In genomic region chr3:164208846-164209245, GRCh38 we compare ENCODE assay signal across 18 cellular contexts.
DNase-seq lines count a peak whose midpoint lies in the region; ATAC-seq, FAIRE-seq and TF ChIP-seq lines count a peak whose summit lies in the region.
"Had no signal": no experiment of that assay in that cellular context is flagged by ENCODE, and none has a peak within 500 bp of the region (broad histone marks: within the 10 kb centered on the region; RNA-seq: fewer than 3 reads in every experiment).

No MANE protein-coding gene starts in this region.

- FAIRE-seq in endothelial cell of umbilical vein (lab: Jason Lieb, UNC), result no peak
- FAIRE-seq in HepG2 (lab: Jason Lieb, UNC), result no peak
- FAIRE-seq: GM12878 had no signal

- H3K27me3 ChIP-seq in endothelial cell of umbilical vein (ENCODE audit: control insufficient read depth in 2 of 2, insufficient read depth in 2 of 2, low read length in 2 of 2), result no peaks in the 10 kb centered on the region
- no peaks in the 10 kb centered on the region for H3K27me3 ChIP-seq in neuronal stem cell (ENCODE audit: control insufficient read depth in 3 of 3, insufficient read depth in 3 of 3, low read depth in 1 of 3, low read length in 3 of 3)
- no peaks in the 10 kb centered on the region for H3K27me3 ChIP-seq in HepG2 (ENCODE audit: control insufficient read depth in 1 of 2, insufficient read depth in 2 of 2, low read length in 2 of 2)

- POLR2A ChIA-PET in endothelial cell of umbilical vein (lab: Charles Lee) (no interaction called here), HepG2 (lab: Yijun Ruan, JAX) (no interaction called here)

- no peak overlapping the region for H2BK12ac ChIP-seq in neuronal stem cell (ENCODE audit: low read length)

- no peak overlapping the region for H3K4me2 ChIP-seq in endothelial cell of umbilical vein (ENCODE audit: insufficient read depth, low read length)
- no peak overlapping the region for H3K4me2 ChIP-seq in neuronal stem cell (ENCODE audit: insufficient read depth, low read length, poor library complexity, severe bottlenecking)
- no peak overlapping the region for H3K4me2 ChIP-seq in HepG2 (ENCODE audit: low read depth, low read length)

- H4K8ac ChIP-seq in neuronal stem cell (ENCODE audit: low read depth, low read length), result no peak overlapping the region

- H3K4me3 ChIP-seq in endothelial cell of umbilical vein (replicated peaks in 1 of 3; ENCODE audit: insufficient read depth in 1 of 3, low read depth in 1 of 3, low read length in 3 of 3), result no peak overlapping the region
- no peak overlapping the region for H3K4me3 ChIP-seq in neuronal stem cell (ENCODE audit: low read length in 2 of 2)
- no peak overlapping the region for H3K4me3 ChIP-seq in HepG2 (replicated peaks in 1 of 3; ENCODE audit: insufficient read depth in 1 of 3, low read depth in 2 of 3, low read length in 3 of 3)
- H3K4me3 ChIP-seq: GM12878, GM23248 had no signal

- H3K9ac ChIP-seq in endothelial cell of umbilical vein (replicated peaks; ENCODE audit: extremely low read depth, insufficient read depth, low read length) (no peak overlapping the region), neuronal stem cell (ENCODE audit: low read depth, low read length, poor library complexity) (no peak overlapping the region), HepG2 (ENCODE audit: insufficient read depth, low read depth, low read length) (no peak overlapping the region)
- H3K9ac ChIP-seq: GM23248 had no signal

- H2BK120ac ChIP-seq in neuronal stem cell (ENCODE audit: low read depth, low read length), result no peak overlapping the region

- intact Hi-C loops in endothelial cell of umbilical vein (cut with micrococcal nuclease) (no loop called here), HepG2 (cut with micrococcal nuclease; ENCODE audit: unreplicated experiment) (no loop called here)

- H3K79me2 ChIP-seq in endothelial cell of umbilical vein (ENCODE audit: control insufficient read depth, insufficient read depth, low read length) (no peaks in the 10 kb centered on the region), HepG2 (ENCODE audit: insufficient read depth, low read length) (no peaks in the 10 kb centered on the region)

- dilution Hi-C loops in endothelial cell of umbilical vein (cut with MboI; ENCODE audit: extremely low pct_ligation_motif_present, low sequenced_read_pairs), result no loop called here

- BruUV-seq in endothelial cell of umbilical vein (replicated peaks; lab: Mats Ljungman, UMichigan) (no TSS peak), HepG2 (replicated peaks; lab: Mats Ljungman, UMichigan) (no TSS peak)

- no peaks in the 10 kb centered on the region for H4K20me1 ChIP-seq in endothelial cell of umbilical vein (replicated peaks; ENCODE audit: control insufficient read depth, extremely low read depth, insufficient read depth, low read length)
- H4K20me1 ChIP-seq in HepG2 (ENCODE audit: insufficient read depth, low read length), result no peaks in the 10 kb centered on the region

- no peak overlapping the region for H3K14ac ChIP-seq in neuronal stem cell (ENCODE audit: low read length)

- no peaks in the 10 kb centered on the region for H3K9me1 ChIP-seq in endothelial cell of umbilical vein (replicated peaks; ENCODE audit: control insufficient read depth, extremely low read depth, insufficient read depth, low read length)

- no peak overlapping the region for H4K91ac ChIP-seq in neuronal stem cell (ENCODE audit: low read depth, low read length, poor library complexity)

- TF ChIP-seq RAD21 in HepG2 (CRISPR knock-in tag; IDR thresholded peaks at IDR 0.05), result no peak

- H3K23ac ChIP-seq in neuronal stem cell (ENCODE audit: low read depth, low read length, poor library complexity), result no peak overlapping the region

- H3K4me1 ChIP-seq in endothelial cell of umbilical vein (ENCODE audit: control insufficient read depth, extremely low read depth, insufficient read depth, low read length), result no peaks in the 10 kb centered on the region
- H3K4me1 ChIP-seq in neuronal stem cell (ENCODE audit: control insufficient read depth in 2 of 2, insufficient read depth in 1 of 2, low read depth in 1 of 2, low read length in 2 of 2), result peaks cover 3% of the 10 kb centered on the region in 2 donors
- no peaks in the 10 kb centered on the region for H3K4me1 ChIP-seq in HepG2 (ENCODE audit: insufficient read depth, low read length)

- H2AFZ ChIP-seq in endothelial cell of umbilical vein (ENCODE audit: low read depth, low read length) (no peak overlapping the region), neuronal stem cell (ENCODE audit: low read length) (peak overlapping the region; percentile 4), HepG2 (ENCODE audit: low read length) (no peak overlapping the region)
- H2AFZ ChIP-seq: GM23248 had no signal

- DNase-seq in NCI-H748 (lab: John Stamatoyannopoulos, UW; ENCODE audit: unreplicated experiment) (peak; percentile 42), NCI-H748 treated with DMSO at 0.1 percent for 48 hours (lab: John Stamatoyannopoulos, UW) (no peak), NCI-H226 (peak; percentile 64), endothelial cell of umbilical vein (ENCODE audit: low read depth, low spot score) (peak; percentile 41), neuronal stem cell (ENCODE audit: low spot score) (no peak), NCI-H2171 (lab: John Stamatoyannopoulos, UW) (no peak), HepG2 (ENCODE audit: low spot score) (no peak)
- DNase-seq: 8988T, C1 segment of cervical spinal cord, GM23248, HFFc6, MV-4-11, NCI-H1436, NCI-H2029 treated with DMSO at 0.1 percent for 48 hours, NCI-H2227 treated with DMSO at 0.1 percent for 48 hours, NCI-H526 treated with DMSO at 0.1 percent for 48 hours had no signal

- no peak overlapping the region for H2BK5ac ChIP-seq in neuronal stem cell (ENCODE audit: low read length)

- H3K9me3 ChIP-seq in endothelial cell of umbilical vein (replicated peaks; ENCODE audit: control insufficient read depth, insufficient read depth, low read length) (no peaks in the 10 kb centered on the region), neuronal stem cell (replicated peaks in 1 of 2; ENCODE audit: control insufficient read depth in 2 of 2, insufficient read depth in 1 of 2, low read depth in 1 of 2, low read length in 2 of 2) (no peaks in the 10 kb centered on the region), HepG2 (ENCODE audit: low read length) (no peaks in the 10 kb centered on the region)

- no peak overlapping the region for H2BK15ac ChIP-seq in neuronal stem cell (ENCODE audit: low read length)

- no peak overlapping the region for H3K27ac ChIP-seq in endothelial cell of umbilical vein (ENCODE audit: insufficient read depth, low read depth, low read length)
- no peak overlapping the region for H3K27ac ChIP-seq in neuronal stem cell (replicated peaks; ENCODE audit: low read length)
- H3K27ac ChIP-seq in HepG2 (ENCODE audit: extremely low read length, insufficient read depth, low read length), result no peak overlapping the region
- H3K27ac ChIP-seq: GM23248 had no signal

- TF ChIP-seq POLR2A in endothelial cell of umbilical vein (IDR thresholded peaks at IDR 0.05; ENCODE audit: low read depth, low read length) (no peak), HepG2 (IDR thresholded peaks at IDR 0.05; ENCODE audit: insufficient read depth in 1 of 2, low read depth in 2 of 2, low read length in 2 of 2) (no peak)

- WGBS in neuronal stem cell (ENCODE audit: extremely low coverage in 2 of 2, insufficient read length in 2 of 2, insufficient replicate concordance in 1 of 2), 2 donors, result no CpG with 5 or more reads among the region's 2 CpGs
- 6% methylated on average over 2 of the region's 2 CpGs for WGBS in HepG2 (ENCODE audit: low lambda C conversion rate)

- ATAC-seq in GM21576 (IDR thresholded peaks at IDR 0.05; ENCODE audit: unreplicated experiment) (no peak), HepG2 (no peak)
- ATAC-seq: GM12878 had no signal

- H2AK5ac ChIP-seq in neuronal stem cell (ENCODE audit: low read depth, low read length), result no peak overlapping the region

- H3K4ac ChIP-seq in neuronal stem cell (ENCODE audit: low read length), result no peak overlapping the region

- H3K18ac ChIP-seq in neuronal stem cell (ENCODE audit: low read length), result no peak overlapping the region

- in situ Hi-C loops in HepG2 (cut with HindIII; ENCODE audit: extremely low pct_ligation_motif_present, low pct_unique_long_range_greater_than_20kb), result no loop called here

- no peaks in the 10 kb centered on the region for H3K36me3 ChIP-seq in endothelial cell of umbilical vein (ENCODE audit: control insufficient read depth in 2 of 2, extremely low read depth in 1 of 2, insufficient read depth in 2 of 2, low read length in 2 of 2)
- H3K36me3 ChIP-seq in neuronal stem cell (replicated peaks in 1 of 2; ENCODE audit: control insufficient read depth in 2 of 2, insufficient read depth in 2 of 2, low read length in 2 of 2), result no peaks in the 10 kb centered on the region
- H3K36me3 ChIP-seq in HepG2 (replicated peaks in 1 of 2; ENCODE audit: control insufficient read depth in 1 of 2, insufficient read depth in 2 of 2, low read length in 2 of 2), result no peaks in the 10 kb centered on the region

- CTCF ChIA-PET in endothelial cell of umbilical vein (lab: Charles Lee) (no interaction called here), HepG2 (lab: Yijun Ruan, JAX; ENCODE audit: low intra/inter-chr PET ratio, low total read pairs) (no interaction called here)

- TF ChIP-seq EP300 in HepG2 (IDR thresholded peaks at IDR 0.05; ENCODE audit: low read depth in 2 of 2, low read length in 2 of 2), result no peak
- TF ChIP-seq EP300 in HepG2 (CRISPR knock-in tag; IDR thresholded peaks at IDR 0.05; ENCODE audit: borderline replicate concordance), result no peak

- no peaks in the 10 kb centered on the region for H3K79me1 ChIP-seq in neuronal stem cell (ENCODE audit: low read depth, low read length)

- TF ChIP-seq CTCF in endothelial cell of umbilical vein (IDR thresholded peaks at IDR 0.05; ENCODE audit: extremely low read depth in 1 of 2, insufficient read depth in 1 of 2, low read depth in 1 of 2, low read length in 2 of 2) (no peak), HepG2 (CRISPR knock-in tag; IDR thresholded peaks at IDR 0.05) (no peak)

TF ChIP-seq in endothelial cell of umbilical vein, 7 proteins besides CTCF, POLR2A, EP300 and RAD21:
- TF ChIP-seq GATA2 (IDR thresholded peaks at IDR 0.05; ENCODE audit: insufficient read depth, insufficient read length, low read depth, low read length), result peak; percentile 65
- TF ChIP-seq, protein P1, sequence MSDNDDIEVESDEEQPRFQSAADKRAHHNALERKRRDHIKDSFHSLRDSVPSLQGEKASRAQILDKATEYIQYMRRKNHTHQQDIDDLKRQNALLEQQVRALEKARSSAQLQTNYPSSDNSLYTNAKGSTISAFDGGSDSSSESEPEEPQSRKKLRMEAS (IDR thresholded peaks at IDR 0.05; ENCODE audit: insufficient read depth, insufficient read length), result no peak
TF ChIP-seq in endothelial cell of umbilical vein: peak in this region for 1.

TF ChIP-seq in HepG2, 621 proteins besides CTCF, POLR2A, EP300 and RAD21 (continues in another document):
- no peak for TF ChIP-seq KLF11 (CRISPR knock-in tag; IDR thresholded peaks at IDR 0.05)
- TF ChIP-seq ARID2 (CRISPR knock-in tag; IDR thresholded peaks at IDR 0.05; ENCODE audit: borderline replicate concordance), result no peak
- TF ChIP-seq CHD4 (IDR thresholded peaks at IDR 0.05; ENCODE audit: borderline replicate concordance, low read length), result no peak

Comparison
In these comparisons a context has a peak if more than half of its experiments do, and no peak if none do; other contexts are left out.
1. DNase-seq: peak in NCI-H748 (single experiment), NCI-H226 (single experiment) and endothelial cell of umbilical vein (single experiment); none in NCI-H748 treated with DMSO at 0.1 percent for 48 hours (single experiment), neuronal stem cell (single experiment), NCI-H2171 (single experiment) and HepG2 (single experiment).